In genomic region chr16:87965973-87966667, GRCh38 we compare ENCODE assay signal across 1 cellular context.
TF ChIP-seq lines count a peak whose summit lies in the region.

No MANE protein-coding gene starts in this region.

TF ChIP-seq in GM23338, 12 proteins besides CTCF, POLR2A, EP300 and RAD21 (continued from another document):
- TF ChIP-seq ZNF462 (CRISPR knock-in tag; IDR thresholded peaks at IDR 0.05): no peak
- no peak for TF ChIP-seq ETS1 (IDR thresholded peaks at IDR 0.05)
